1 cellular context compared by ENCODE assay signal in the genomic region with DNA sequence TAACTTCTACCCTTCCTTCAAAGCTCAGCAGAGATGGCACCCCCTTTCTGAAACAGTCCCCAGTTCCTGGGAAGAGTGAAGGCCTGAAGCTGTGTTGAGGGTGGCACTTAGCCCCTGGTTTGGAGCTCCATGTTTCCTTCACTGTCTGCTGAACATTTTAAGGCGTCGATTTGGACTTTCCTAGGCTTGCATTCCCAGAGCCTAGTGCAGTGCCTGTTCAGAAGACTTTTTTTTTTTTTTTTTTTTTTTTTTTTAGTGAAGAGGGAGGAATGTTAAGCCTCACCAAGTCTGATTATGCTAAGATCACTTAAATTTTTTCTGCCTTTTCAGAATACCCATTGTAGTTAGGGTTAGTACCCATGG.
TF ChIP-seq lines count a peak whose summit lies in the region.

No MANE protein-coding gene starts in this region.

TF ChIP-seq in IMR-90, 13 proteins besides CTCF, POLR2A, EP300 and RAD21 (continued from another document):
- TF ChIP-seq RCOR1 (IDR thresholded peaks at IDR 0.05; ENCODE audit: insufficient replicate concordance, low read length), result no peak
- no peak for TF ChIP-seq CEBPB (IDR thresholded peaks at IDR 0.05; ENCODE audit: low read depth, low read length)
- TF ChIP-seq CHD1 (IDR thresholded peaks at IDR 0.05; ENCODE audit: low read depth, low read length), result no peak
- no peak for TF ChIP-seq BHLHE40 (IDR thresholded peaks at IDR 0.05; ENCODE audit: low read depth, low read length)
- no peak for TF ChIP-seq SMC3 (IDR thresholded peaks at IDR 0.05; ENCODE audit: low read depth, low read length)
- TF ChIP-seq FOS (IDR thresholded peaks at IDR 0.05; ENCODE audit: low read depth, low read length), result no peak
